In the genomic region with DNA sequence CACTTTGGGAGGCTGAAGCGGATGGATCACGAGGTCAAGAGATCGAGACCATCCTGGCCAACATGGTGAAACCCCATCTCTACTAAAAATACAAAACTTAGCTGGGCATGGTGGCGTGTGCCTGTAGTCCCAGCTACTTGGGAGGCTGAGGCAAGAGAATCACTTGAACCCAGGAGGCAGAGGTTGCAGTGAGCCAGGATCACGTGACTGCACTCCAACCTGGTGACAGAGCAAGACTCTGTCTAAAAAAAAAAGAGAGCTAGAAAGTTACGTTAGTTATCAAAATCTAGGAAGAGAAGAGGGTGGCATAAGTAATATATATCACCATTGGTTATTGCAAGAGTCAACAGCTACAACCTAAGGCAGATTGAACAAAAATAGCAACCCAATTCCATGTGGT, we compare ENCODE assay signal across 6 cellular contexts.
A peak's percentile ranks its signal among the peaks of the same experiment; 100 is the strongest.
DNase-seq lines count a peak whose midpoint lies in the region; ATAC-seq, FAIRE-seq and TF ChIP-seq lines count a peak whose summit lies in the region.
"Not testable (repeated sequence)": the region's sequence is repeated elsewhere in the genome, so short reads cannot be mapped to it uniquely, and the experiment has no call there.

No MANE protein-coding gene starts in this region.

- peak overlapping the region; percentile 27 for H3K27ac Mint-ChIP-seq in activated naive CD4-positive, alpha-beta T cell treated with anti-CD3 and anti-CD28 coated beads for 36 hours
- peak overlapping the region; percentile 40 for H3K27ac Mint-ChIP-seq in progenitor cell of endocrine pancreas
- peak overlapping the region; percentile 5 for H3K27ac Mint-ChIP-seq in stimulated activated memory B cell treated with anti-CD40 and anti-IgM and Interleukin-4, amounts not matched to agents 10 μg/mL and 1 μg/mL and 100 μg/mL, for 72 hours

- H3K9me3 Mint-ChIP-seq in activated naive CD4-positive, alpha-beta T cell treated with anti-CD3 and anti-CD28 coated beads for 36 hours; progenitor cell of endocrine pancreas (ENCODE audit: low read depth); stimulated activated memory B cell treated with anti-CD40 and anti-IgM and Interleukin-4, amounts not matched to agents 10 μg/mL and 1 μg/mL and 100 μg/mL, for 72 hours: not testable (repeated sequence)

- FAIRE-seq in K562 (lab: Jason Lieb, UNC); HepG2 (lab: Jason Lieb, UNC): not testable (repeated sequence)

- not testable (repeated sequence) for H2AFZ ChIP-seq in Karpas-422 (ENCODE audit: low read length); K562 (ENCODE audit: low read depth, low read length); HepG2 (ENCODE audit: low read length)

- not testable (repeated sequence) for H3K9me3 ChIP-seq in Karpas-422 (ENCODE audit: low read length); K562 (replicated peaks; ENCODE audit: control insufficient read depth, insufficient read depth, low read depth, low read length)
- H3K9me3 ChIP-seq in HepG2 (ENCODE audit: low read length), result peaks cover 73% of the 10 kb centered on the region

- in situ Hi-C loops in K562 (cut with MboI); HepG2 (cut with HindIII; ENCODE audit: extremely low pct_ligation_motif_present, low pct_unique_long_range_greater_than_20kb): not testable (repeated sequence)

- not testable (repeated sequence) for H3K27me3 Mint-ChIP-seq in activated naive CD4-positive, alpha-beta T cell treated with anti-CD3 and anti-CD28 coated beads for 36 hours (ENCODE audit: low read depth); progenitor cell of endocrine pancreas; stimulated activated memory B cell treated with anti-CD40 and anti-IgM and Interleukin-4, amounts not matched to agents 10 μg/mL and 1 μg/mL and 100 μg/mL, for 72 hours

- H3K9me2 ChIP-seq in Karpas-422 (replicated peaks; ENCODE audit: insufficient read depth, low read length), result not testable (repeated sequence)

- not testable (repeated sequence) for H3K4me1 Mint-ChIP-seq in activated naive CD4-positive, alpha-beta T cell treated with anti-CD3 and anti-CD28 coated beads for 36 hours (ENCODE audit: low read depth); progenitor cell of endocrine pancreas (ENCODE audit: low read depth); stimulated activated memory B cell treated with anti-CD40 and anti-IgM and Interleukin-4, amounts not matched to agents 10 μg/mL and 1 μg/mL and 100 μg/mL, for 72 hours

- TF ChIP-seq EP300 in K562 (IDR thresholded peaks at IDR 0.05; ENCODE audit: low read length); HepG2 (IDR thresholded peaks at IDR 0.05; ENCODE audit: low read depth in 2 of 2, low read length in 2 of 2); HepG2 (CRISPR knock-in tag; IDR thresholded peaks at IDR 0.05; ENCODE audit: borderline replicate concordance): not testable (repeated sequence)

- H3K4me1 ChIP-seq in Karpas-422 (ENCODE audit: low read length); K562 (replicated peaks in 1 of 2; ENCODE audit: control insufficient read depth in 2 of 2, insufficient read depth in 2 of 2, low read length in 2 of 2); HepG2 (ENCODE audit: insufficient read depth, low read length): not testable (repeated sequence)

- H3K27me3 ChIP-seq in Karpas-422 (ENCODE audit: low read length); K562 (ENCODE audit: control insufficient read depth in 2 of 2, insufficient read depth in 2 of 2, low read length in 2 of 2); HepG2 (ENCODE audit: control insufficient read depth in 1 of 2, insufficient read depth in 2 of 2, low read length in 2 of 2): not testable (repeated sequence)

- not testable (repeated sequence) for H3K9me1 ChIP-seq in K562 (ENCODE audit: control insufficient read depth, insufficient read depth, low read length)

- H3K4me3 Mint-ChIP-seq in activated naive CD4-positive, alpha-beta T cell treated with anti-CD3 and anti-CD28 coated beads for 36 hours; progenitor cell of endocrine pancreas (ENCODE audit: low read depth); stimulated activated memory B cell treated with anti-CD40 and anti-IgM and Interleukin-4, amounts not matched to agents 10 μg/mL and 1 μg/mL and 100 μg/mL, for 72 hours: not testable (repeated sequence)

- not testable (repeated sequence) for H3K79me2 ChIP-seq in Karpas-422 (ENCODE audit: low read length); K562 (ENCODE audit: control insufficient read depth, insufficient read depth, low read length); HepG2 (ENCODE audit: insufficient read depth, low read length)

- WGBS in K562 (ENCODE audit: insufficient coverage, low coverage, missing lambda C conversion rate), result 0% methylated on average over 3 of the region's 6 CpGs
- 38% methylated on average over 6 of the region's 6 CpGs for WGBS in HepG2 (ENCODE audit: low lambda C conversion rate)

- H4K20me1 ChIP-seq in Karpas-422 (ENCODE audit: insufficient read depth, low read depth, low read length); K562 (replicated peaks; ENCODE audit: control insufficient read depth, insufficient read depth, low read length); HepG2 (ENCODE audit: insufficient read depth, low read length): not testable (repeated sequence)

- not testable (repeated sequence) for TF ChIP-seq RAD21 in K562 (CRISPR knock-in tag; conservative IDR thresholded peaks at IDR 0.05 in 1 of 2, IDR thresholded peaks at IDR 0.05 in 1 of 2); HepG2 (CRISPR knock-in tag; IDR thresholded peaks at IDR 0.05)

- not testable (repeated sequence) for H3K36me3 Mint-ChIP-seq in activated naive CD4-positive, alpha-beta T cell treated with anti-CD3 and anti-CD28 coated beads for 36 hours (ENCODE audit: low read depth); progenitor cell of endocrine pancreas (ENCODE audit: insufficient read depth); stimulated activated memory B cell treated with anti-CD40 and anti-IgM and Interleukin-4, amounts not matched to agents 10 μg/mL and 1 μg/mL and 100 μg/mL, for 72 hours

- H3K9ac ChIP-seq in Karpas-422 (ENCODE audit: low read length); K562 (ENCODE audit: insufficient read depth in 1 of 2, low read depth in 2 of 2, low read length in 2 of 2); HepG2 (ENCODE audit: insufficient read depth, low read depth, low read length): not testable (repeated sequence)

- not testable (repeated sequence) for H3K36me3 ChIP-seq in Karpas-422 (ENCODE audit: insufficient read depth, low read length); K562 (ENCODE audit: control insufficient read depth, insufficient read depth, low read length); HepG2 (replicated peaks in 1 of 2; ENCODE audit: control insufficient read depth in 1 of 2, insufficient read depth in 2 of 2, low read length in 2 of 2)

- CTCF ChIA-PET in activated naive CD4-positive, alpha-beta T cell treated with anti-CD3 and anti-CD28 coated beads for 36 hours (lab: Charles Lee); K562 (lab: Yijun Ruan, JAX; ENCODE audit: low intra/inter-chr PET ratio); HepG2 (lab: Yijun Ruan, JAX; ENCODE audit: low intra/inter-chr PET ratio, low total read pairs): not testable (repeated sequence)

- not testable (repeated sequence) for H3K27ac ChIP-seq in Karpas-422 (ENCODE audit: low read length); K562 (ENCODE audit: extremely low read depth, low read depth, low read length); HepG2 (ENCODE audit: extremely low read length, insufficient read depth, low read length)

- H3K4me3 ChIP-seq in Karpas-422 (ENCODE audit: low read length); K562; HepG2 (replicated peaks in 1 of 3; ENCODE audit: insufficient read depth in 1 of 3, low read depth in 2 of 3, low read length in 3 of 3): not testable (repeated sequence)

- ATAC-seq in K562; HepG2; stimulated activated memory B cell treated with anti-CD40 and anti-IgM and Interleukin-4, amounts not matched to agents 10 μg/mL and 1 μg/mL and 100 μg/mL, for 72 hours: not testable (repeated sequence)

- not testable (repeated sequence) for BruUV-seq in K562 (replicated peaks; lab: Mats Ljungman, UMichigan); HepG2 (replicated peaks; lab: Mats Ljungman, UMichigan)

- TF ChIP-seq CTCF in K562 (IDR thresholded peaks at IDR 0.05 in 2 of 3, conservative IDR thresholded peaks at IDR 0.05 in 1 of 3; ENCODE audit: insufficient read depth in 2 of 3, low read depth in 1 of 3, low read length in 3 of 3); HepG2 (CRISPR knock-in tag; IDR thresholded peaks at IDR 0.05); progenitor cell of endocrine pancreas (IDR thresholded peaks at IDR 0.05; ENCODE audit: unreplicated experiment): not testable (repeated sequence)

- intact Hi-C loops in activated naive CD4-positive, alpha-beta T cell treated with anti-CD3 and anti-CD28 coated beads for 36 hours (cut with micrococcal nuclease); K562 (cut with micrococcal nuclease); HepG2 (cut with micrococcal nuclease; ENCODE audit: unreplicated experiment): not testable (repeated sequence)

- DNase-seq in Karpas-422, result peak; percentile 21
- DNase-seq in activated naive CD4-positive, alpha-beta T cell treated with anti-CD3 and anti-CD28 coated beads for 36 hours; K562 (ENCODE audit: extremely low read depth in 1 of 4, low spot score in 3 of 4); HepG2 (ENCODE audit: low spot score); progenitor cell of endocrine pancreas (ENCODE audit: low spot score, unreplicated experiment): not testable (repeated sequence)

- H3K4me2 ChIP-seq in Karpas-422 (ENCODE audit: low read depth, low read length, poor library complexity, severe bottlenecking); K562 (ENCODE audit: insufficient read depth, low read length); HepG2 (ENCODE audit: low read depth, low read length): not testable (repeated sequence)

- POLR2A ChIA-PET in K562 (lab: Yijun Ruan, JAX); HepG2 (lab: Yijun Ruan, JAX): not testable (repeated sequence)

- not testable (repeated sequence) for TF ChIP-seq POLR2A in K562 (conservative IDR thresholded peaks at IDR 0.05); HepG2 (IDR thresholded peaks at IDR 0.05; ENCODE audit: insufficient read depth in 1 of 2, low read depth in 2 of 2, low read length in 2 of 2)
